In genomic region chr16:74606521-74607309, GRCh38 we compare ENCODE assay signal across 8 cellular contexts. TPM values are rescaled to one million over a fixed set of nuclear protein-coding genes. Genes with fewer than 3 reads are reported as not detected.
A peak's percentile ranks its signal among the peaks of the same experiment; 100 is the strongest.
DNase-seq lines count a peak whose midpoint lies in the region; TF ChIP-seq lines count a peak whose summit lies in the region.

GLG1 (minus strand) TSS chr16:74607114; CDS start chr16:74607094, 20 bp downstream.

- peak within 1 kb of the TSS; percentile 83 for H3K4me2 ChIP-seq in SK-N-SH

- CTCF ChIA-PET in SK-N-SH (lab: Yijun Ruan, JAX), result interaction anchor here (0.5 to 4.0 kb wide), 4 partner anchors 17 to 542 kb away, joined by 3 to 18 read pairs (median 4); no protein-coding TSS in a partner anchor

- no peaks in the 10 kb centered on the region for H3K9me3 ChIP-seq in HAP-1
- no peaks in the 10 kb centered on the region for H3K9me3 ChIP-seq in MG63
- H3K9me3 ChIP-seq in SK-N-SH, result no peaks in the 10 kb centered on the region
- no peaks in the 10 kb centered on the region for H3K9me3 ChIP-seq in suprapubic skin

- DNase-seq in GF-D8 (lab: John Stamatoyannopoulos, UW) (peak; percentile 42), HAP-1 (ENCODE audit: low spot score in 2 of 2) (peak; percentile 80 to 94), MG63 (peak; percentile 83), SK-N-SH (peak; percentile 95), germinal center (ENCODE audit: low spot score) (peak; percentile 88), occipital lobe (lab: John Stamatoyannopoulos, UW) (peak; percentile 85), suprapubic skin (ENCODE audit: low spot score in 2 of 2) (peak; percentile 93)
- DNase-seq in activated naive CD4-positive, alpha-beta T cell treated with anti-CD3 and anti-CD28 coated beads, Interleukin-2, amount 50 U/mL, for 16 hours, result peak; percentile 92

- 0 out of 2 replicates have a peak, but pooled peaks cover 3% of the 10 kb centered on the region for H3K36me3 ChIP-seq in HAP-1 (replicated peaks)
- no peaks in the 10 kb centered on the region for H3K36me3 ChIP-seq in MG63
- H3K36me3 ChIP-seq in SK-N-SH (replicated peaks in 1 of 2; ENCODE audit: control insufficient read depth in 1 of 2, insufficient read depth in 2 of 2, low read length in 1 of 2), result no peaks in the 10 kb centered on the region
- H3K36me3 ChIP-seq in suprapubic skin, result no peaks in the 10 kb centered on the region

- H4K20me1 ChIP-seq in SK-N-SH (ENCODE audit: insufficient read depth), result peaks cover 32% of the 10 kb centered on the region

- peak; percentile 56 to 85 for TF ChIP-seq POLR2A in suprapubic skin (IDR thresholded peaks at IDR 0.05)

- no peak for TF ChIP-seq RAD21 in SK-N-SH (IDR thresholded peaks at IDR 0.05; ENCODE audit: low read length)

- TF ChIP-seq CTCF in SK-N-SH (IDR thresholded peaks at IDR 0.05), result no peak
- no peak for TF ChIP-seq CTCF in suprapubic skin (IDR thresholded peaks at IDR 0.05)

- H3K4me1 ChIP-seq in HAP-1 (peaks cover 20% of the 10 kb centered on the region), SK-N-SH (ENCODE audit: control insufficient read depth in 1 of 2, insufficient read depth in 2 of 2, low read depth in 1 of 2, low read length in 1 of 2) (peaks cover 0 to 5% of the 10 kb centered on the region in 2 experiments; a peak in 3 of 4 replicates), suprapubic skin (peaks cover 33% of the 10 kb centered on the region)

- POLR2A ChIA-PET in SK-N-SH (lab: Yijun Ruan, JAX), result interaction anchor here (0.6 to 2.1 kb wide), 8 partner anchors 10 to 309 kb away, joined by 3 to 12 read pairs (median 3); partner anchors contain the start of gene RFWD3

- WGBS in SK-N-SH (ENCODE audit: low lambda C conversion rate), result 1% methylated on average over 18 of the region's 77 CpGs
- 2% methylated on average over 26 of the region's 77 CpGs for WGBS in suprapubic skin

- in situ Hi-C loops in HAP-1 (cut with MboI; ENCODE audit: low sequenced_read_pairs), result no loop called here

- peaks cover 5% of the 10 kb centered on the region for H3F3A ChIP-seq in SK-N-SH (replicated peaks; ENCODE audit: insufficient read depth)

- H3K9me2 ChIP-seq in SK-N-SH, result no peaks in the 10 kb centered on the region

- TF ChIP-seq EP300 in SK-N-SH (IDR thresholded peaks at IDR 0.05; ENCODE audit: borderline replicate concordance in 1 of 2, low read depth in 1 of 2, low read length in 1 of 2) (peak in 1 of 2 experiments; percentile 20; a peak in 1 of 4 replicates), suprapubic skin (IDR thresholded peaks at IDR 0.05) (no peak)

- H2AFZ ChIP-seq in SK-N-SH (ENCODE audit: low read depth), result peak within 1 kb of the TSS; percentile 94

- H3K9ac ChIP-seq in SK-N-SH, result peak within 1 kb of the TSS; percentile 96

- H3K27me3 ChIP-seq in HAP-1 (ENCODE audit: low read depth) (no peaks in the 10 kb centered on the region), MG63 (no peaks in the 10 kb centered on the region), SK-N-SH (ENCODE audit: insufficient read depth) (no peaks in the 10 kb centered on the region), suprapubic skin (no peaks in the 10 kb centered on the region)

- H3K27ac ChIP-seq in SK-N-SH (ENCODE audit: low read depth in 2 of 2, low read length in 1 of 2), result peak within 1 kb of the TSS; percentile 88 to 89
- H3K27ac ChIP-seq in suprapubic skin, result peak within 1 kb of the TSS; percentile 96

- H3K79me2 ChIP-seq in SK-N-SH (ENCODE audit: insufficient read depth), result peaks cover 51% of the 10 kb centered on the region

- H3K4me3 ChIP-seq in HAP-1, result peak within 1 kb of the TSS; percentile 92
- H3K4me3 ChIP-seq in MG63, result peak within 1 kb of the TSS; percentile 76
- peak within 1 kb of the TSS; percentile 64 to 87 for H3K4me3 ChIP-seq in SK-N-SH (ENCODE audit: low read depth in 2 of 2, low read length in 1 of 2)
- peak within 1 kb of the TSS; percentile 97 for H3K4me3 ChIP-seq in suprapubic skin

TF ChIP-seq in SK-N-SH, 30 proteins besides CTCF, POLR2A, EP300 and RAD21:
- TF ChIP-seq FOSL2 (IDR thresholded peaks at IDR 0.05; ENCODE audit: borderline replicate concordance, low read depth), result no peak; the same call in 1 of the 2 replicates
- TF ChIP-seq CHD2 (IDR thresholded peaks at IDR 0.05; ENCODE audit: low read length, partially characterized antibody), result peak; percentile 51
- 0 out of 2 replicates have a peak, but pooled peaks have one; percentile 31 for TF ChIP-seq NRF1 (IDR thresholded peaks at IDR 0.05; ENCODE audit: low read depth, low read length)
- TF ChIP-seq POLR2AphosphoS5 (IDR thresholded peaks at IDR 0.05; ENCODE audit: low read depth, low read length), result peak; percentile 97
- TF ChIP-seq, protein P1, sequence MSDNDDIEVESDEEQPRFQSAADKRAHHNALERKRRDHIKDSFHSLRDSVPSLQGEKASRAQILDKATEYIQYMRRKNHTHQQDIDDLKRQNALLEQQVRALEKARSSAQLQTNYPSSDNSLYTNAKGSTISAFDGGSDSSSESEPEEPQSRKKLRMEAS (IDR thresholded peaks at IDR 0.05; ENCODE audit: low read depth), result peak; percentile 70
- 0 out of 2 replicates have a peak, but pooled peaks have one; percentile 16 for TF ChIP-seq PBX3 (IDR thresholded peaks at IDR 0.05)
- TF ChIP-seq, protein P2, sequence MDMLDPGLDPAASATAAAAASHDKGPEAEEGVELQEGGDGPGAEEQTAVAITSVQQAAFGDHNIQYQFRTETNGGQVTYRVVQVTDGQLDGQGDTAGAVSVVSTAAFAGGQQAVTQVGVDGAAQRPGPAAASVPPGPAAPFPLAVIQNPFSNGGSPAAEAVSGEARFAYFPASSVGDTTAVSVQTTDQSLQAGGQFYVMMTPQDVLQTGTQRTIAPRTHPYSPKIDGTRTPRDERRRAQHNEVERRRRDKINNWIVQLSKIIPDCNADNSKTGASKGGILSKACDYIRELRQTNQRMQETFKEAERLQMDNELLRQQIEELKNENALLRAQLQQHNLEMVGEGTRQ (IDR thresholded peaks at IDR 0.05; ENCODE audit: borderline replicate concordance, low read depth, low read length), result no peak
- TF ChIP-seq GABPA (IDR thresholded peaks at IDR 0.05; ENCODE audit: low read depth), result no peak
- TF ChIP-seq RFX5 (IDR thresholded peaks at IDR 0.05; ENCODE audit: low read length), result no peak
- TF ChIP-seq FOXJ3 (CRISPR knock-in tag; IDR thresholded peaks at IDR 0.05), result no peak
- TF ChIP-seq, protein P3, sequence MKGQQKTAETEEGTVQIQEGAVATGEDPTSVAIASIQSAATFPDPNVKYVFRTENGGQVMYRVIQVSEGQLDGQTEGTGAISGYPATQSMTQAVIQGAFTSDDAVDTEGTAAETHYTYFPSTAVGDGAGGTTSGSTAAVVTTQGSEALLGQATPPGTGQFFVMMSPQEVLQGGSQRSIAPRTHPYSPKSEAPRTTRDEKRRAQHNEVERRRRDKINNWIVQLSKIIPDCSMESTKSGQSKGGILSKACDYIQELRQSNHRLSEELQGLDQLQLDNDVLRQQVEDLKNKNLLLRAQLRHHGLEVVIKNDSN (IDR thresholded peaks at IDR 0.05; ENCODE audit: borderline replicate concordance, low read depth), result no peak
- no peak for TF ChIP-seq MEF2A (IDR thresholded peaks at IDR 0.05; ENCODE audit: borderline replicate concordance, low read depth)
- TF ChIP-seq TEAD4 (IDR thresholded peaks at IDR 0.05; ENCODE audit: borderline replicate concordance, insufficient read depth), result 0 out of 2 replicates have a peak, but pooled peaks have one; percentile 18
- TF ChIP-seq SIN3A (IDR thresholded peaks at IDR 0.05; ENCODE audit: borderline replicate concordance, low read depth, low read length), result peak; percentile 43; the same call in 1 of the 2 replicates
- TF ChIP-seq YY1 (IDR thresholded peaks at IDR 0.05; ENCODE audit: low read depth), result peak; percentile 94
- peak; percentile 94 for TF ChIP-seq TAF1 (IDR thresholded peaks at IDR 0.05; ENCODE audit: borderline replicate concordance, low read depth, low read length)

RNA-seq across cellular contexts. Expression of gene GLG1, which starts in this region (rescaled TPM):
- 29.4 and 50.4 TPM in 2 replicates for total RNA-seq in MG63 (2014; rRNA removed; shearing (Covaris generic); ENCODE audit: low replicate concordance)
- 61.6 and 71.1 TPM in 2 replicates for polyA plus RNA-seq in SK-N-SH (2012; rRNA removed)
- 68.1 and 72.7 TPM in 2 replicates for polyA plus RNA-seq in SK-N-SH (2012; cell fraction: cytosol; rRNA removed)
- polyA plus RNA-seq in SK-N-SH (2012; cell fraction: nucleus; rRNA removed), result 73.9 and 96.3 TPM in 2 replicates
- total RNA-seq in occipital lobe, result 60.4 TPM
- 100 to 1,000 TPM in 1 of 4 donors, 10 to 100 TPM in 3; 62.5 to 160 (median 89.6) TPM for total RNA-seq in suprapubic skin

Comparison
In these comparisons a context has a peak if more than half of its experiments do, and no peak if none do; other contexts are left out.
1. Peak in every context shown above with its lines: DNase-seq, H3K4me3 ChIP-seq and H3K27ac ChIP-seq.
2. DNase-seq: peak in every context shown above with its lines; median percentile 95 in SK-N-SH; 93 in suprapubic skin; 92 in activated naive CD4-positive, alpha-beta T cell treated with anti-CD3 and anti-CD28 coated beads, Interleukin-2, amount 50 U/mL, for 16 hours; 88 in germinal center; 87 in HAP-1; 85 in occipital lobe; 83 in MG63; 42 in GF-D8.